34 cellular contexts compared by ENCODE assay signal in the genomic region with DNA sequence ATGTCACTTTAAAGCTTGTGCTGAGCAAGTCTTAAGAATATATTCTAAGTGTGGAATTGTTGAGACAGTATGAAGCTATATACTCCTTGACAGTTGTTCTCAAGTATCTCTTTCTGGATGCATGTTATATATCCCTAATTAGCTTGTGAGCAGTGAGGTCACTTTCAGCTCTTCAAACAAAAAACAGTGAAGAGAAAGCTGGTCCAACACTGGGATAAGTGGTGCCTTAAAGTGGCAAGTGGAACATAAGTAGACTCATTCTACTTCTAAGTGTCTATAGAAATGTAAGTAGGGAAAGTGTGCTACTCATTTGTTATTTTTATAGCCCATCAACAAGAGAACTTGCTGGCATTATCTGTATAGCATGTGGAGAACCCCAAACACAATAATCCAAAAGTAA.
A peak's percentile ranks its signal among the peaks of the same experiment; 100 is the strongest.
DNase-seq lines count a peak whose midpoint lies in the region; ATAC-seq, FAIRE-seq and TF ChIP-seq lines count a peak whose summit lies in the region.
"Had no signal": no experiment of that assay in that cellular context is flagged by ENCODE, and none has a peak within 500 bp of the region (broad histone marks: within the 10 kb centered on the region; RNA-seq: fewer than 3 reads in every experiment).

No MANE protein-coding gene starts in this region.

- no peaks in the 10 kb centered on the region for H3K27me3 ChIP-seq in astrocyte (ENCODE audit: insufficient read depth, low read length)
- H3K27me3 ChIP-seq: colonic mucosa, gastroesophageal sphincter, thyroid gland, uterus had no signal

- TF ChIP-seq CTCF in astrocyte (IDR thresholded peaks at IDR 0.05; ENCODE audit: insufficient read depth, low read depth, low read length): no peak

- ATAC-seq in HG03097 (IDR thresholded peaks at IDR 0.05; ENCODE audit: low FRiP score, unreplicated experiment) (no peak), GM18520 (IDR thresholded peaks at IDR 0.05; ENCODE audit: unreplicated experiment) (no peak)
- ATAC-seq: activated naive CD4-positive, alpha-beta T cell treated with anti-CD3 and anti-CD28 coated beads, Interleukin-2, amount 50 U/mL, for 72 hours; effector memory CD8-positive, alpha-beta T cell; gastroesophageal sphincter; left lobe of liver; naive thymus-derived CD4-positive, alpha-beta T cell; right cardiac atrium had no signal

- no peak overlapping the region for H3K9ac ChIP-seq in astrocyte (ENCODE audit: low read length)
- H3K9ac ChIP-seq: GM23248 had no signal

- no peaks in the 10 kb centered on the region for H3K27me3 Mint-ChIP-seq in astrocyte (ENCODE audit: low read depth, unreplicated experiment)
- H3K27me3 Mint-ChIP-seq: effector memory CD8-positive, alpha-beta T cell; naive thymus-derived CD4-positive, alpha-beta T cell had no signal

- no peak overlapping the region for H2AFZ ChIP-seq in astrocyte (ENCODE audit: low read depth, low read length)
- H2AFZ ChIP-seq: GM23248 had no signal

- no peak overlapping the region for H3K4me3 ChIP-seq in astrocyte (ENCODE audit: insufficient read depth, low read depth, low read length)
- H3K4me3 ChIP-seq: colonic mucosa, gastroesophageal sphincter, GM23248, thyroid gland, uterus had no signal

- H4K20me1 ChIP-seq in astrocyte (ENCODE audit: insufficient read depth, low read length): no peaks in the 10 kb centered on the region

- no peak overlapping the region for H3K4me2 ChIP-seq in astrocyte (ENCODE audit: low read length)

- H3K36me3 Mint-ChIP-seq in astrocyte (ENCODE audit: low read depth, unreplicated experiment): no peaks in the 10 kb centered on the region

- H3K4me3 Mint-ChIP-seq in astrocyte (ENCODE audit: unreplicated experiment): no peak overlapping the region
- H3K4me3 Mint-ChIP-seq: effector memory CD8-positive, alpha-beta T cell; HFFc6; immature natural killer cell; naive thymus-derived CD4-positive, alpha-beta T cell had no signal

- no peaks in the 10 kb centered on the region for H3K36me3 ChIP-seq in astrocyte (ENCODE audit: insufficient read depth, low read length)
- H3K36me3 ChIP-seq: colonic mucosa, gastroesophageal sphincter, thyroid gland, uterus, WERI-Rb-1 had no signal

- DNase-seq in DMS53 (lab: John Stamatoyannopoulos, UW) (peak; percentile 33), DMS53 treated with DMSO at 0.1 percent for 48 hours (lab: John Stamatoyannopoulos, UW; ENCODE audit: unreplicated experiment) (no peak), astrocyte (ENCODE audit: low read depth) (peak; percentile 11), fibroblast of peridontal ligament (ENCODE audit: extremely low read depth) (peak; percentile 9), myocyte (ENCODE audit: low read depth) (peak; percentile 5), A172 (ENCODE audit: low spot score) (no peak)
- DNase-seq: 8988T; activated CD4-positive, alpha-beta T cell treated with anti-CD3 and anti-CD28 coated beads for 4 hours; activated effector memory CD4-positive, alpha-beta T cell treated with Interleukin-2 at 50 U/mL for 16 hours; activated T-cell treated with anti-CD3 and anti-CD28 coated beads for 4 hours; colonic mucosa; COR-L47; effector memory CD8-positive, alpha-beta T cell; GM23248; HFFc6; hypothalamus; immature natural killer cell; naive thymus-derived CD4-positive, alpha-beta T cell; NCI-H1436 treated with DMSO at 0.1 percent for 48 hours; NCI-H2107; NCI-H446; NCI-H774; right cardiac atrium; stimulated activated CD4-positive, alpha-beta T cell treated with anti-CD3 and anti-CD28 coated beads, Interleukin-2, amount 100 ng/mL, for 48 hours; T1000; thyroid gland; uterus; WERI-Rb-1 had no signal

- FAIRE-seq in astrocyte (lab: Jason Lieb, UNC): no peak

- peaks cover 11% of the 10 kb centered on the region for H3K9me3 Mint-ChIP-seq in astrocyte (ENCODE audit: unreplicated experiment)

- H3K4me1 Mint-ChIP-seq in astrocyte (ENCODE audit: low read depth, unreplicated experiment): peaks cover 20% of the 10 kb centered on the region

- no peaks in the 10 kb centered on the region for H3K4me1 ChIP-seq in astrocyte (ENCODE audit: insufficient read depth, low read length)
- H3K4me1 ChIP-seq: colonic mucosa, gastroesophageal sphincter, thyroid gland, uterus had no signal

- H3K27ac ChIP-seq in astrocyte (ENCODE audit: low read depth, low read length): no peak overlapping the region
- H3K27ac ChIP-seq: C4-2B, colonic mucosa, gastroesophageal sphincter, GM23248, thyroid gland, uterus, WERI-Rb-1 had no signal

- no peaks in the 10 kb centered on the region for H3K79me2 ChIP-seq in astrocyte (ENCODE audit: insufficient read depth, low read length)

- no peak overlapping the region for H3K27ac Mint-ChIP-seq in astrocyte (ENCODE audit: unreplicated experiment)
- H3K27ac Mint-ChIP-seq: activated naive CD4-positive, alpha-beta T cell treated with anti-CD3 and anti-CD28 coated beads, Interleukin-2, amount 50 U/mL, for 72 hours; effector memory CD8-positive, alpha-beta T cell; HFFc6; immature natural killer cell; naive thymus-derived CD4-positive, alpha-beta T cell had no signal

- H3K9me3 ChIP-seq in astrocyte (ENCODE audit: insufficient read depth, low read depth, low read length): peaks cover 11% of the 10 kb centered on the region
- H3K9me3 ChIP-seq: thyroid gland, uterus had no signal

Comparison
In these comparisons a context has a peak if more than half of its experiments do, and no peak if none do; other contexts are left out.
1. DNase-seq: peak in DMS53 (single experiment), astrocyte (single experiment), fibroblast of peridontal ligament (single experiment) and myocyte (single experiment); none in DMS53 treated with DMSO at 0.1 percent for 48 hours (single experiment) and A172 (single experiment).